8 cellular contexts compared by ENCODE assay signal in the genomic region with DNA sequence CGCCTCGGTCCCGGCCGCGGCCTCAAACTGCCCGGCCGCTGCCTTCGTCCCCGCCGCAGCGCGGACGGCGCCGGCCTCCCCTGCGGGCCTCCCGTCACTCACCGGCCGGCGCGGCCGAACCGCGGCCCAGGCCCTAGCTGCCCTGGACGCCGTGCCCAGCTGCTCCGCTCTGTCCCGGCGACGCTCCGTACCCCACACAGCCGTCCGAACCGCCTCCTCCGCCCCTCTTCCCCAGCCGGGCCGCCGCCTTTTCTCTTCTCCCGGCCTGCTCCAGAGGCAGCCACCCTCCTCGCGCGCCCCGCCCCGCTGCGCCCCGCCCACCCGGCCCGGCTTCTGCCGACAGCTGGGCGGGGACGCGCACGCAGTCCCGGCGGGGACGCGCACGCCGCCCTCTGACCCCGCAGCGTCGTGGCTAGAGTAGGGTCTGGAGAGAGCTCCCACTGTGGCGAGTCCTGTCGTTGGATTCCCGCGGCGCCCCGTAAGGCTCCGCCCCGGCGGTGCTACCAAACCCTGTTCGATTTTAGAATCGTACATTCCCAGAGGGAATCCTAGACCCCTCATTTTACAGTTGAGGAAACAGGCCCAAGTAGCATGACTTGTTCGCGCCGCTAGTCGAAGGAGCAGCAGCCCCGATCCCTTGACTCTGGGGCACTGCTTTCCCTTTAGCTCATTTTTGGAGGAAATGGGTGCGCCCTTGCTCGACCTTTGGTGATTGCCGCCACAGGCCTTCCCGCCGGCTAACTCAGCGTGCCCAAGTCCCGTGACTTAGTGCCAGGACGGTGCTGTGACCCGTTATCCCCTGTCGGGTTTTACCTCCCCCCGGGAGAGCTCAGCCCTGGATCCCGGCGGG. TPM values are rescaled to one million over a fixed set of nuclear protein-coding genes. Genes with fewer than 3 reads are reported as not detected.
A peak's percentile ranks its signal among the peaks of the same experiment; 100 is the strongest.
DNase-seq lines count a peak whose midpoint lies in the region; ATAC-seq and TF ChIP-seq lines count a peak whose summit lies in the region.

Gene FBXO30 (minus strand): TSS at position 295 of the 850 bp plus-strand sequence. CDS start 8,390 bp downstream, outside the sequence.

- no peaks in the 10 kb centered on the region for H3K27me3 ChIP-seq in adrenal gland
- no peaks in the 10 kb centered on the region for H3K27me3 ChIP-seq in prostate gland (replicated peaks; ENCODE audit: insufficient read depth)

- no peaks in the 10 kb centered on the region for H3K9me3 ChIP-seq in adrenal gland (replicated peaks in 1 of 3)
- H3K9me3 ChIP-seq in prostate gland, result no peaks in the 10 kb centered on the region

- H3K36me3 ChIP-seq in adrenal gland (replicated peaks in 1 of 2), result no peaks in the 10 kb centered on the region
- H3K36me3 ChIP-seq in prostate gland, result no peaks in the 10 kb centered on the region
- no peaks in the 10 kb centered on the region for H3K36me3 ChIP-seq in urinary bladder (ENCODE audit: insufficient read depth)

- DNase-seq in NCI-H1105 treated with DMSO at 0.1 percent for 48 hours (lab: John Stamatoyannopoulos, UW) (peak; percentile 85), SW480 (ENCODE audit: low spot score) (peak; percentile 75), adrenal gland (peak; percentile 83 to 94 (median 87)), left cardiac atrium (peak; percentile 90), prostate gland (ENCODE audit: low spot score) (peak; percentile 80)

- H3K4me3 ChIP-seq in GM12875 (ENCODE audit: low read depth, low read length) (peak within 1 kb of the TSS; percentile 67), adrenal gland (peak within 1 kb of the TSS; percentile 36 to 96 (median 82)), prostate gland (peak within 1 kb of the TSS; percentile 58 to 67), urinary bladder (ENCODE audit: low read depth, low read length) (peak within 1 kb of the TSS; percentile 93)

- peak; percentile 75 for ATAC-seq in HG02678 (IDR thresholded peaks at IDR 0.05; ENCODE audit: unreplicated experiment)
- ATAC-seq in left cardiac atrium, result peak; percentile 97 to 98

- 0% methylated on average over 24 to 91 of the region's 91 CpGs for WGBS in adrenal gland, 4 donors
- under 1% methylated on average over 88 of the region's 91 CpGs for WGBS in prostate gland
- WGBS in urinary bladder, result under 1% methylated on average over 91 of the region's 91 CpGs

- peak; percentile 72 to 88 for TF ChIP-seq POLR2A in adrenal gland (IDR thresholded peaks at IDR 0.05)
- peak; percentile 78 for TF ChIP-seq POLR2A in prostate gland (IDR thresholded peaks at IDR 0.05)

- H3K27ac ChIP-seq in adrenal gland (peak within 1 kb of the TSS; percentile 79 to 98 (median 95)), prostate gland (peak within 1 kb of the TSS; percentile 79 to 87), urinary bladder (ENCODE audit: low read depth) (peak within 1 kb of the TSS; percentile 95)

- H3K4me1 ChIP-seq in adrenal gland (replicated peaks in 1 of 2) (peaks cover 18 to 45% of the 10 kb centered on the region in 2 donors), prostate gland (replicated peaks) (no peaks in the 10 kb centered on the region), urinary bladder (ENCODE audit: insufficient read depth) (no peaks in the 10 kb centered on the region)

- intact Hi-C loops in adrenal gland (cut with DNase I) (loop anchor here in 1 of 2 donors (10.0 kb wide), 1 partner anchor 80 kb away; the partner anchor contains the start of gene EPM2A), left cardiac atrium (cut with DNase I) (loop anchor here (2.0 to 10.0 kb wide), 3 partner anchors 80 to 150 kb away; partner anchors contain the start of genes EPM2A (in 2 of the 2) and SHPRH (in 1 of the 2)), prostate gland (cut with DNase I) (loop anchor here (5.0 to 10.0 kb wide), 4 partner anchors 70 to 728 kb away; partner anchors contain the start of genes EPM2A, RAB32 and SHPRH)

- TF ChIP-seq CTCF in GM12875 (IDR thresholded peaks at IDR 0.05; ENCODE audit: borderline replicate concordance, insufficient read depth, low read depth, low read length) (0 out of 2 replicates have a peak, but pooled peaks have one; percentile 1), adrenal gland (IDR thresholded peaks at IDR 0.05) (peak in 5 of 6 experiments; percentile 15 to 55 (median 37)), prostate gland (IDR thresholded peaks at IDR 0.05) (peak in 1 of 4 experiments; percentile 22)

RNA-seq across cellular contexts. Expression of gene FBXO30, which starts in this region (rescaled TPM):
- total RNA-seq in adrenal gland, result 10 to 100 TPM in 1 of 8 donors, 1 to 10 TPM in 7; 4.4 to 10.5 (median 8.3) TPM
- 10 to 100 TPM in 1 of 3 donors, 1 to 10 TPM in 2; 3.8 to 10.4 (median 4.7) TPM for polyA plus RNA-seq in adrenal gland
- total RNA-seq in left cardiac atrium, result 10 to 100 TPM; 10.1 to 11.7 TPM
- 1 to 10 TPM; 6.5 to 9.6 TPM for total RNA-seq in prostate gland
- total RNA-seq in urinary bladder, result 31.7 TPM
- 11.5 TPM for polyA plus RNA-seq in urinary bladder

Comparison
In these comparisons a context has a peak if more than half of its experiments do, and no peak if none do; other contexts are left out.
1. Peak in every context shown above with its lines: DNase-seq, ATAC-seq, H3K4me3 ChIP-seq and H3K27ac ChIP-seq.